ENCODE assay signal across 10 cellular contexts in the genomic region with DNA sequence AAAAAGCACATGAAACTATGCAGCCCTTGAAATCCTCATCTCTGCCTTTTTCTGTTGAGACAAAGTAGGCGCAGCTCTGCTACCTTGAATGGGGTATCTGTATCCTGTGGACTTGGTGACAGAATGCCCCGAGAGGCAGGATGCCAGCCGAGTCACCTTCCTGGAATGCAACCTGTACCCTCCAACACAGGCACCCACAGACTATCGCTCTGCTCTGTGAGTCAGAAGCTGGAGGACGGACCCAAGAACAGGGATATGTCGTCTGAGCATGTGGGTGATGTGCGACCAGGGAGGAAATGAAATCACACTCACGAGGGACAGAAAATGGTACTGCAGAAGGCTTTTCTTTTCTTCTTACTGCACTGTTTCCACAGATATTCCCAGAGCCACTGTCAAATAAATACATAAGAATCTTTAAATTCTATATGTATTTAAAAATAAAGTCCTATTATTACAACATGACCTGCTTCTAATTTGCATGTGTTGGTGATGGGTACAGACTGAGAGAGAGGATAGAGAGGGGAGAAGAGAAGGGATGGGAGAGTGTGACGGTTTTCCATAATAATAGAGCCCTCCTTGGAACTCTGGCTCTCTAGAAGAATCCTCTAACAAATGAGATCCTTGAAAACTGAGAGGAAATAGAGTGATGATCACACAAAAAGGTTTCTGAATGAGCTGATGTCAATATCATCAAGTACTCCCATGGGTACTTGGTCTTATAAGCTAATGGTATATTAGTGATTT.
DNase-seq lines count a peak whose midpoint lies in the region; ATAC-seq and TF ChIP-seq lines count a peak whose summit lies in the region.
"Had no signal": no experiment of that assay in that cellular context is flagged by ENCODE, and none has a peak within 500 bp of the region (broad histone marks: within the 10 kb centered on the region; RNA-seq: fewer than 3 reads in every experiment).

No MANE protein-coding gene starts in this region.

- ATAC-seq in activated CD8-positive, alpha-beta memory T cell treated with anti-CD3 and anti-CD28 coated beads, Interleukin-2, amount 10 ng/mL, durations not matched to agents 7 days and 5 days = peak; percentile 30
- ATAC-seq in left ventricle myocardium superior (no peak), HG03196 (IDR thresholded peaks at IDR 0.05; ENCODE audit: unreplicated experiment) (no peak)

- no peak for TF ChIP-seq CTCF in HFF-Myc (IDR thresholded peaks at IDR 0.05; ENCODE audit: low read depth, low read length, missing control alignments)
- TF ChIP-seq CTCF in GM20000 (IDR thresholded peaks at IDR 0.05; ENCODE audit: extremely low read depth, missing control alignments) = no peak

- no peaks in the 10 kb centered on the region for H3K27me3 Mint-ChIP-seq in activated CD8-positive, alpha-beta memory T cell treated with anti-CD3 and anti-CD28 coated beads, Interleukin-2, amount 10 ng/mL, durations not matched to agents 7 days and 5 days
- H3K27me3 Mint-ChIP-seq: dendritic cell treated with granulocyte-macrophage colony-stimulating factor and Interleukin-4, amounts not matched to agents 40 ng/mL and 50 ng/mL, for 4 days had no signal

- peaks cover 5% of the 10 kb centered on the region for H3K4me1 Mint-ChIP-seq in activated CD8-positive, alpha-beta memory T cell treated with anti-CD3 and anti-CD28 coated beads, Interleukin-2, amount 10 ng/mL, durations not matched to agents 7 days and 5 days

- no peak overlapping the region for H3K27ac Mint-ChIP-seq in activated CD8-positive, alpha-beta memory T cell treated with anti-CD3 and anti-CD28 coated beads, Interleukin-2, amount 10 ng/mL, durations not matched to agents 7 days and 5 days
- H3K27ac Mint-ChIP-seq: dendritic cell treated with granulocyte-macrophage colony-stimulating factor and Interleukin-4, amounts not matched to agents 40 ng/mL and 50 ng/mL, for 4 days had no signal

- DNase-seq in HFF-Myc (ENCODE audit: extremely low read depth, low read depth) (peak; percentile 40), glomerular visceral epithelial cell (ENCODE audit: extremely low spot score) (peak; percentile 95), GM20000 (ENCODE audit: low spot score) (no peak), left ventricle myocardium superior (no peak), iPS-NIHi7 (ENCODE audit: extremely low spot score) (no peak)
- DNase-seq in activated CD8-positive, alpha-beta memory T cell treated with anti-CD3 and anti-CD28 coated beads, Interleukin-2, amount 10 ng/mL, durations not matched to agents 7 days and 5 days = peak; percentile 46
- DNase-seq in stimulated activated CD4-positive, alpha-beta T cell treated with anti-CD3 and anti-CD28 coated beads, TNF-alpha, amount 100 ng/mL, for 4 hours (ENCODE audit: low read depth in 3 of 3) = peak in 2 of 3 experiments; percentile 5 to 10
- DNase-seq: NCI-H446 treated with DMSO at 0.1 percent for 48 hours had no signal

- H3K9me3 Mint-ChIP-seq in activated CD8-positive, alpha-beta memory T cell treated with anti-CD3 and anti-CD28 coated beads, Interleukin-2, amount 10 ng/mL, durations not matched to agents 7 days and 5 days (ENCODE audit: low read depth) = no peaks in the 10 kb centered on the region
- H3K9me3 Mint-ChIP-seq: dendritic cell treated with granulocyte-macrophage colony-stimulating factor and Interleukin-4, amounts not matched to agents 40 ng/mL and 50 ng/mL, for 4 days had no signal

- no peak overlapping the region for H3K4me3 Mint-ChIP-seq in activated CD8-positive, alpha-beta memory T cell treated with anti-CD3 and anti-CD28 coated beads, Interleukin-2, amount 10 ng/mL, durations not matched to agents 7 days and 5 days
- H3K4me3 Mint-ChIP-seq: dendritic cell treated with granulocyte-macrophage colony-stimulating factor and Interleukin-4, amounts not matched to agents 40 ng/mL and 50 ng/mL, for 4 days had no signal

- intact Hi-C loops in left ventricle myocardium superior (cut with micrococcal nuclease) = no loop called here

- CTCF ChIA-PET in activated CD8-positive, alpha-beta memory T cell treated with anti-CD3 and anti-CD28 coated beads, Interleukin-2, amount 10 ng/mL, durations not matched to agents 7 days and 5 days (lab: Charles Lee) = no interaction called here

- H3K36me3 Mint-ChIP-seq in activated CD8-positive, alpha-beta memory T cell treated with anti-CD3 and anti-CD28 coated beads, Interleukin-2, amount 10 ng/mL, durations not matched to agents 7 days and 5 days = no peaks in the 10 kb centered on the region

- H3K4me3 ChIP-seq in HFF-Myc (replicated peaks; ENCODE audit: low read depth, low read length) = no peak overlapping the region

Comparison
In these comparisons a context has a peak if more than half of its experiments do, and no peak if none do; other contexts are left out.
1. DNase-seq: peak in HFF-Myc (single experiment), activated CD8-positive, alpha-beta memory T cell treated with anti-CD3 and anti-CD28 coated beads, Interleukin-2, amount 10 ng/mL, durations not matched to agents 7 days and 5 days (single experiment), glomerular visceral epithelial cell (single experiment) and stimulated activated CD4-positive, alpha-beta T cell treated with anti-CD3 and anti-CD28 coated beads, TNF-alpha, amount 100 ng/mL, for 4 hours (2 of 3); none in GM20000 (single experiment), left ventricle myocardium superior (single experiment) and iPS-NIHi7 (single experiment).